In genomic region chr1:161242313-161242712, GRCh38 we compare ENCODE assay signal across 16 cellular contexts. TPM values are rescaled to one million over a fixed set of nuclear protein-coding genes. Genes with fewer than 3 reads are reported as not detected.
A peak's percentile ranks its signal among the peaks of the same experiment; 100 is the strongest.
DNase-seq lines count a peak whose midpoint lies in the region; ATAC-seq and TF ChIP-seq lines count a peak whose summit lies in the region.
"Had no signal": no experiment of that assay in that cellular context is flagged by ENCODE, and none has a peak within 500 bp of the region (broad histone marks: within the 10 kb centered on the region; RNA-seq: fewer than 3 reads in every experiment).

No MANE protein-coding gene starts in this region.

- no peak overlapping the region for H3K4me3 ChIP-seq in neutrophil (ENCODE audit: low read depth in 1 of 2, low read length in 1 of 2)

- ATAC-seq in GM18873 (IDR thresholded peaks at IDR 0.05; ENCODE audit: low FRiP score, unreplicated experiment) = no peak
- no peak for ATAC-seq in GM19455 (IDR thresholded peaks at IDR 0.05; ENCODE audit: unreplicated experiment)
- ATAC-seq: CD8-positive, alpha-beta T cell had no signal

- DNase-seq in ELR (ENCODE audit: low read depth) (peak; percentile 62), M059J (ENCODE audit: low read depth) (peak; percentile 55), SKM-1 treated with dmso at 0.1 percent for 144 hours (lab: John Stamatoyannopoulos, UW; ENCODE audit: unreplicated experiment) (peak; percentile 75), NCI-H748 (lab: John Stamatoyannopoulos, UW; ENCODE audit: unreplicated experiment) (no peak)
- DNase-seq: ACHN; CD8-positive, alpha-beta T cell; DND-41; NCI-H1092 treated with DMSO at 0.1 percent for 48 hours; NCI-H1694 treated with DMSO at 0.1 percent for 48 hours; NCI-H748 treated with DMSO at 0.1 percent for 48 hours; SIG-M5 had no signal

- no peaks in the 10 kb centered on the region for H3K36me3 ChIP-seq in neutrophil

- no peaks in the 10 kb centered on the region for H3K27me3 ChIP-seq in neutrophil

- no peak for TF ChIP-seq CTCF in neutrophil (IDR thresholded peaks at IDR 0.05)

- peak overlapping the region; percentile 25 for H3K27ac ChIP-seq in neutrophil

- H3K9me3 ChIP-seq in neutrophil = no peaks in the 10 kb centered on the region

- H3K4me1 ChIP-seq in neutrophil (ENCODE audit: control insufficient read depth in 1 of 2, insufficient read depth in 1 of 2, low read depth in 1 of 2, low read length in 1 of 2) = peaks cover 9 to 13% of the 10 kb centered on the region in 2 experiments

RNA-seq across cellular contexts. Expression of gene NR1I3, which starts 4.3 kb away (rescaled TPM):
- not detected in 2 replicates for total RNA-seq in M059J (2014; rRNA removed; shearing (Covaris generic))
- total RNA-seq: B cell; CD8-positive, alpha-beta T cell; H4 had no signal

RNA-seq across cellular contexts. Expression of gene PCP4L1, which starts 16.2 kb away (rescaled TPM):
- total RNA-seq in M059J (2014; rRNA removed; shearing (Covaris generic)) = not detected in 2 replicates
- total RNA-seq: B cell; CD8-positive, alpha-beta T cell; H4 had no signal

RNA-seq across cellular contexts. Expression of gene TOMM40L, which starts 16.5 kb away (rescaled TPM):
- total RNA-seq in M059J (2014; rRNA removed; shearing (Covaris generic)) = 13.5 and 14.3 TPM in 2 replicates

RNA-seq across cellular contexts. Expression of gene APOA2, which starts 18.9 kb away (rescaled TPM):
- total RNA-seq in M059J (2014; rRNA removed; shearing (Covaris generic)) = not detected in 2 replicates
- total RNA-seq: B cell; CD8-positive, alpha-beta T cell; H4 had no signal

RNA-seq across cellular contexts. Expression of gene FCER1G, which starts 27.2 kb away (rescaled TPM):
- total RNA-seq in M059J (2014; rRNA removed; shearing (Covaris generic)) = not detected in 2 replicates
